Comparison of ENCODE assay signal across 8 cellular contexts in the genomic region with DNA sequence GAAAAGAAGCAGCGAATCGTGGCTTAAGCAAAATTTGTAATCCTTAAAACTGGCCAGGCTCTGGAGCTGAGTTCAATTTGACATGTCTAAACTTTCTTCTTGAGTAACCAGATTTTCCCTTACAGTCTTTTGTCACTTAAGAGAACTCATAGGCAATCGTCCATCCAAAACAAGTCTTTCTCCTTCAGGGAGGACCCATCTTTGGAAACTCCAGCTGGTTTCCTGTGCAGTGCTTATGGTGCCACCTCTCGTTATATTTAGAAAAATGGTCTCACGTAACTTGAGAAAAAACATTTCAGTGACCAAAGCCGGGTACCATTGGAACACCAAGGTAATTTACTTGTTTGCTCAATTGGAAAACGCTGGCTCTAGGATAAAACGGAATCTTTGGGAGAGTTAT. TPM values are rescaled to one million over a fixed set of nuclear protein-coding genes. Genes with fewer than 3 reads are reported as not detected.
DNase-seq lines count a peak whose midpoint lies in the region; ATAC-seq and TF ChIP-seq lines count a peak whose summit lies in the region.

No MANE protein-coding gene starts in this region.

- peak; percentile 17 for TF ChIP-seq CTCF in AG09319 (IDR thresholded peaks at IDR 0.05; ENCODE audit: low read depth, low read length)
- TF ChIP-seq CTCF in right atrium auricular region (IDR thresholded peaks at IDR 0.05): peak in 1 of 2 donors; percentile 49
- no peak for TF ChIP-seq CTCF in lower leg skin (IDR thresholded peaks at IDR 0.05)

- peak; percentile 25 for DNase-seq in AG09319 (ENCODE audit: extremely low read depth, low read depth)
- DNase-seq in right atrium auricular region (ENCODE audit: low spot score): no peak
- no peak for DNase-seq in NCI-H2029 treated with DMSO at 0.1 percent for 48 hours (lab: John Stamatoyannopoulos, UW)
- no peak for DNase-seq in lower leg skin (ENCODE audit: low spot score in 2 of 2)
- DNase-seq in NCI-H2107 (lab: John Stamatoyannopoulos, UW): no peak

- no peaks in the 10 kb centered on the region for H3K27me3 Mint-ChIP-seq in activated T-helper 17 cell treated with anti-CD3 and anti-CD28 coated beads, Interleukin-2, amount 50 U/mL, for 72 hours
- no peaks in the 10 kb centered on the region for H3K27me3 Mint-ChIP-seq in stimulated activated memory B cell treated with anti-CD40 and anti-IgM and Interleukin-4, amounts not matched to agents 10 μg/mL and 1 μg/mL and 100 μg/mL, for 72 hours

- peaks cover 21% of the 10 kb centered on the region for H3K36me3 Mint-ChIP-seq in activated T-helper 17 cell treated with anti-CD3 and anti-CD28 coated beads, Interleukin-2, amount 50 U/mL, for 72 hours (ENCODE audit: low read depth)
- no peaks in the 10 kb centered on the region for H3K36me3 Mint-ChIP-seq in stimulated activated memory B cell treated with anti-CD40 and anti-IgM and Interleukin-4, amounts not matched to agents 10 μg/mL and 1 μg/mL and 100 μg/mL, for 72 hours

- no peak for TF ChIP-seq POLR2A in lower leg skin (IDR thresholded peaks at IDR 0.05)

- H3K4me3 ChIP-seq in HUES64 (ENCODE audit: low read length) (peak overlapping the region; percentile 87), right atrium auricular region (peak overlapping the region; percentile 89 to 93), lower leg skin (ENCODE audit: low read depth, poor library complexity, severe bottlenecking) (no peak overlapping the region)

- H3K9me3 ChIP-seq in HUES64 (ENCODE audit: insufficient read depth, low read depth, low read length) (no peaks in the 10 kb centered on the region), right atrium auricular region (no peaks in the 10 kb centered on the region)

- no peak overlapping the region for H3K27ac ChIP-seq in HUES64 (ENCODE audit: low read depth, low read length)
- peak overlapping the region; percentile 89 to 97 for H3K27ac ChIP-seq in right atrium auricular region

- H3K36me3 ChIP-seq in HUES64 (ENCODE audit: insufficient read depth, low read length) (no peaks in the 10 kb centered on the region), right atrium auricular region (no peaks in the 10 kb centered on the region)

- 84% methylated on average over 8 of the region's 8 CpGs for WGBS in HUES64
- WGBS in lower leg skin, 2 donors: 18 to 23% methylated on average over 8 of the region's 8 CpGs

- H3K4me3 Mint-ChIP-seq in activated T-helper 17 cell treated with anti-CD3 and anti-CD28 coated beads, Interleukin-2, amount 50 U/mL, for 72 hours: peak overlapping the region; percentile 94
- H3K4me3 Mint-ChIP-seq in stimulated activated memory B cell treated with anti-CD40 and anti-IgM and Interleukin-4, amounts not matched to agents 10 μg/mL and 1 μg/mL and 100 μg/mL, for 72 hours: peak overlapping the region; percentile 85

- H3K4me1 ChIP-seq in HUES64 (ENCODE audit: insufficient read depth, low read length): peaks cover 21% of the 10 kb centered on the region
- peaks cover 0 to 44% of the 10 kb centered on the region in 2 donors for H3K4me1 ChIP-seq in right atrium auricular region

- H3K4me1 Mint-ChIP-seq in activated T-helper 17 cell treated with anti-CD3 and anti-CD28 coated beads, Interleukin-2, amount 50 U/mL, for 72 hours: peaks cover 22% of the 10 kb centered on the region
- peaks cover 54% of the 10 kb centered on the region for H3K4me1 Mint-ChIP-seq in stimulated activated memory B cell treated with anti-CD40 and anti-IgM and Interleukin-4, amounts not matched to agents 10 μg/mL and 1 μg/mL and 100 μg/mL, for 72 hours

- intact Hi-C loops in lower leg skin (cut with DNase I; ENCODE audit: low total_unique reads): loop anchor here (10.0 kb wide), 1 partner anchor 61 kb away; a partner anchor contains a TSS

- H3K9me3 Mint-ChIP-seq in activated T-helper 17 cell treated with anti-CD3 and anti-CD28 coated beads, Interleukin-2, amount 50 U/mL, for 72 hours: no peaks in the 10 kb centered on the region
- H3K9me3 Mint-ChIP-seq in stimulated activated memory B cell treated with anti-CD40 and anti-IgM and Interleukin-4, amounts not matched to agents 10 μg/mL and 1 μg/mL and 100 μg/mL, for 72 hours: no peaks in the 10 kb centered on the region

- no peak for ATAC-seq in activated T-helper 17 cell treated with anti-CD3 and anti-CD28 coated beads, Interleukin-2, amount 50 U/mL, for 72 hours (replicated peaks)
- no peak for ATAC-seq in stimulated activated memory B cell treated with anti-CD40 and anti-IgM and Interleukin-4, amounts not matched to agents 10 μg/mL and 1 μg/mL and 100 μg/mL, for 72 hours

- H3K27me3 ChIP-seq in HUES64 (ENCODE audit: insufficient read depth, low read length) (peaks cover 27% of the 10 kb centered on the region), right atrium auricular region (no peaks in the 10 kb centered on the region)

- H3K27ac Mint-ChIP-seq in activated T-helper 17 cell treated with anti-CD3 and anti-CD28 coated beads, Interleukin-2, amount 50 U/mL, for 72 hours: peak overlapping the region; percentile 89
- H3K27ac Mint-ChIP-seq in stimulated activated memory B cell treated with anti-CD40 and anti-IgM and Interleukin-4, amounts not matched to agents 10 μg/mL and 1 μg/mL and 100 μg/mL, for 72 hours: peak overlapping the region; percentile 95

- H3K9ac ChIP-seq in HUES64 (ENCODE audit: low read depth, low read length): no peak overlapping the region

RNA-seq across cellular contexts. Expression of a gene that starts 1.9 kb away (rescaled TPM):
- 126 TPM for polyA plus RNA-seq in HUES64 (2013, experiment 1 of 2)
- polyA plus RNA-seq in HUES64 (2013, experiment 2 of 2): 128 TPM
- total RNA-seq in activated T-helper 17 cell treated with anti-CD3 and anti-CD28 coated beads, Interleukin-2, amount 50 U/mL, for 72 hours: 10 to 100 TPM; 76.5 to 78.8 TPM
- total RNA-seq in right atrium auricular region (100 to 1,000 TPM; 284 to 303 TPM), lower leg skin (100 to 1,000 TPM; 110 to 193 (median 133) TPM)

RNA-seq across cellular contexts. Expression of a gene that starts 45.4 kb away (rescaled TPM):
- 0.85 TPM for polyA plus RNA-seq in HUES64 (2013, experiment 1 of 2)
- 0.76 TPM for polyA plus RNA-seq in HUES64 (2013, experiment 2 of 2)
- total RNA-seq in activated T-helper 17 cell treated with anti-CD3 and anti-CD28 coated beads, Interleukin-2, amount 50 U/mL, for 72 hours: 100 to 1,000 TPM; 240 to 302 TPM
- total RNA-seq in right atrium auricular region: 10 to 100 TPM; 16.7 to 63.6 TPM
- 10 to 100 TPM; 18.4 to 40.7 (median 20.4) TPM for total RNA-seq in lower leg skin

RNA-seq across cellular contexts. Expression of a gene that starts 57.5 kb away (rescaled TPM):
- polyA plus RNA-seq in HUES64 (2013, experiment 1 of 2): 109 TPM
- 117 TPM for polyA plus RNA-seq in HUES64 (2013, experiment 2 of 2)
- total RNA-seq in activated T-helper 17 cell treated with anti-CD3 and anti-CD28 coated beads, Interleukin-2, amount 50 U/mL, for 72 hours: 10 to 100 TPM; 52.6 to 86.2 TPM
- total RNA-seq in right atrium auricular region: 10 to 100 TPM; 59.7 to 74.1 TPM
- 10 to 100 TPM; 35.6 to 52.6 (median 42.5) TPM for total RNA-seq in lower leg skin
